1 cellular context compared by ENCODE assay signal in the genomic region with DNA sequence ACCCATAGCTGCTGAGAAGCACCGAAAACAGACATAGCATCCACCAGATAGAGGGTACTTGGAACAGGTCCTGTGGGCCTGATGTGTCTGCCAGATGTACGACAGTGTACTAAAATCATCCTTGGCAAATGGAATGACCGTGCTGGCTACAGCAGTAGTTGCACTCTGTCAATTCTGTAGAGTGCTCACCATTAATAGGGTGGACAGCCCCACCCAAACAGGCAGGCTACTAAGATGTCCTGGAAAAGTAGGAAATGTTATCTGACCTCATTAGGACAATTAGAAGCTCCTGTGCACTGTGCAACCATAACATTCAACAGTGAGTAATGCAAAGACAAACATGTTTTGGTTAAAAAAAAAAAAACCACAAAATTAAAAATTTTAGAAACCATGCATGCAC.
TF ChIP-seq lines count a peak whose summit lies in the region.

No MANE protein-coding gene starts in this region.

TF ChIP-seq in GM12878, 131 proteins besides CTCF, POLR2A, EP300 and RAD21:
- TF ChIP-seq STAT3 (IDR thresholded peaks at IDR 0.05; ENCODE audit: low read depth, low read length) (no peak), ZNF24 (IDR thresholded peaks at IDR 0.05) (no peak), TCF12 (IDR thresholded peaks at IDR 0.05; ENCODE audit: low read depth, low read length) (no peak), FOS (IDR thresholded peaks at IDR 0.05; ENCODE audit: borderline replicate concordance, extremely low read depth, insufficient read length) (no peak)
